ENCODE assay signal across 8 cellular contexts in genomic region chr6:43768983-43769525, GRCh38. TPM values are rescaled to one million over a fixed set of nuclear protein-coding genes. Genes with fewer than 3 reads are reported as not detected.
DNase-seq lines count a peak whose midpoint lies in the region; ATAC-seq and TF ChIP-seq lines count a peak whose summit lies in the region.

No MANE protein-coding gene starts in this region.

- H3K27me3 Mint-ChIP-seq in Calu3 (ENCODE audit: unreplicated experiment) (no peaks in the 10 kb centered on the region), osteocyte (ENCODE audit: unreplicated experiment) (peaks cover 7% of the 10 kb centered on the region)

- H3K9me2 ChIP-seq in PC-3 (replicated peaks; ENCODE audit: low read length): no peaks in the 10 kb centered on the region

- TF ChIP-seq CTCF in Calu3 (IDR thresholded peaks at IDR 0.05; ENCODE audit: unreplicated experiment): no peak
- TF ChIP-seq CTCF in PC-3 (conservative IDR thresholded peaks at IDR 0.05; ENCODE audit: low read depth, low read length): no peak
- TF ChIP-seq CTCF in osteocyte (IDR thresholded peaks at IDR 0.05): no peak

- peaks cover 41% of the 10 kb centered on the region for H3K79me2 ChIP-seq in PC-3 (ENCODE audit: low read length)

- peaks cover 22% of the 10 kb centered on the region for H4K20me1 ChIP-seq in PC-3 (ENCODE audit: low read length)

- intact Hi-C loops in Calu3 (cut with micrococcal nuclease; ENCODE audit: unreplicated experiment): loop anchor here (1.0 to 2.0 kb wide), 4 partner anchors 102 to 310 kb away; no protein-coding TSS in a partner anchor
- intact Hi-C loops in PC-3 (cut with micrococcal nuclease): loop anchor here (1.0 to 2.0 kb wide), 3 partner anchors 102 to 310 kb away; no protein-coding TSS in a partner anchor

- H3K27ac ChIP-seq in PC-3 (ENCODE audit: low read length): no peak overlapping the region

- H3K36me3 Mint-ChIP-seq in Calu3 (ENCODE audit: insufficient read depth, unreplicated experiment) (peaks cover 50% of the 10 kb centered on the region), osteocyte (ENCODE audit: unreplicated experiment) (no peaks in the 10 kb centered on the region)

- H3K4me3 ChIP-seq in PC-3 (ENCODE audit: low read length): peak overlapping the region; percentile 98; the same call in 1 of the 2 replicates
- H3K4me3 ChIP-seq in H7 (ENCODE audit: insufficient read depth, low read depth, low read length): no peak overlapping the region; the same call in 1 of the 2 replicates

- H3K4me2 ChIP-seq in PC-3 (ENCODE audit: low read length): peak overlapping the region; percentile 98

- peak overlapping the region; percentile 95 for H3K27ac Mint-ChIP-seq in Calu3 (ENCODE audit: unreplicated experiment)
- peak overlapping the region; percentile 78 for H3K27ac Mint-ChIP-seq in osteocyte (ENCODE audit: unreplicated experiment)

- H3K9me3 ChIP-seq in PC-3 (ENCODE audit: low read length): no peaks in the 10 kb centered on the region

- no peaks in the 10 kb centered on the region for H3F3A ChIP-seq in PC-3 (ENCODE audit: low read length, unreplicated experiment)

- peak overlapping the region; percentile 87 for H3K4me3 Mint-ChIP-seq in Calu3 (ENCODE audit: low read depth, unreplicated experiment)
- H3K4me3 Mint-ChIP-seq in osteocyte (ENCODE audit: unreplicated experiment): peak overlapping the region; percentile 85

- H3K4me1 ChIP-seq in PC-3 (ENCODE audit: insufficient read depth, low read length): peaks cover 10% of the 10 kb centered on the region

- CTCF ChIA-PET in Calu3 (lab: Charles Lee): interaction anchor here (0.6 to 4.1 kb wide), 27 partner anchors 24 to 331 kb away, joined by 3 to 40 read pairs (median 5); partner anchors contain the start of gene MAD2L1BP
- CTCF ChIA-PET in PC-3 (lab: Charles Lee): interaction anchor here (1.9 kb wide), 1 partner anchor 310 kb away, joined by 23 read pairs; no protein-coding TSS in a partner anchor

- BruUV-seq in Calu3 (replicated peaks; lab: Mats Ljungman, UMichigan): no TSS peak
- BruUV-seq in PC-3 (replicated peaks; lab: Mats Ljungman, UMichigan): no TSS peak

- POLR2A ChIA-PET in PC-3 (lab: Charles Lee; ENCODE audit: unreplicated experiment): no interaction called here

- H2AFZ ChIP-seq in PC-3 (ENCODE audit: low read length): no peak overlapping the region

- DNase-seq in Calu3: no peak
- DNase-seq in PC-3: no peak
- peak; percentile 91 for DNase-seq in fibroblast of peridontal ligament (ENCODE audit: extremely low read depth)
- DNase-seq in osteocyte (ENCODE audit: extremely low spot score, unreplicated experiment): no peak
- no peak for DNase-seq in H7

- H3K9me3 Mint-ChIP-seq in Calu3 (ENCODE audit: low read depth, unreplicated experiment) (no peaks in the 10 kb centered on the region), osteocyte (ENCODE audit: unreplicated experiment) (no peaks in the 10 kb centered on the region)

- no peak for ATAC-seq in PC-3
- no peak for ATAC-seq in HG03175 (IDR thresholded peaks at IDR 0.05; ENCODE audit: unreplicated experiment)
- no peak for ATAC-seq in HG02571 (IDR thresholded peaks at IDR 0.05; ENCODE audit: unreplicated experiment)
- ATAC-seq in GM21367 (IDR thresholded peaks at IDR 0.05; ENCODE audit: unreplicated experiment): no peak

- H3K36me3 ChIP-seq in PC-3 (ENCODE audit: low read depth, low read length) (peaks cover 20% of the 10 kb centered on the region), H7 (replicated peaks; ENCODE audit: control insufficient read depth, insufficient read depth, low read length) (no peaks in the 10 kb centered on the region)

- H3K4me1 Mint-ChIP-seq in Calu3 (ENCODE audit: low read depth, unreplicated experiment): peaks cover 53% of the 10 kb centered on the region
- H3K4me1 Mint-ChIP-seq in osteocyte (ENCODE audit: unreplicated experiment): peaks cover 27% of the 10 kb centered on the region

- no peaks in the 10 kb centered on the region for H3K27me3 ChIP-seq in PC-3 (ENCODE audit: low read length)
- H3K27me3 ChIP-seq in H7 (ENCODE audit: control insufficient read depth, insufficient read depth, low read length): no peaks in the 10 kb centered on the region; the same call in 1 of the 2 replicates

- no peak overlapping the region for H3K9ac ChIP-seq in PC-3 (ENCODE audit: low read length)

RNA-seq across cellular contexts. Expression of gene VEGFA, which starts 1.0 kb away (rescaled TPM):
- total RNA-seq in Calu3 (2022): 345 and 407 TPM in 2 replicates
- total RNA-seq in PC-3 (2014; rRNA removed): 146 and 190 TPM in 2 replicates
- total RNA-seq in osteocyte: 59.5 and 69.7 TPM in 2 replicates
- 32.1 and 39.6 TPM in 2 replicates for total RNA-seq in H7 (2014; rRNA removed; shearing (Covaris generic))
